ENCODE assay signal across 2 cellular contexts in the genomic region with DNA sequence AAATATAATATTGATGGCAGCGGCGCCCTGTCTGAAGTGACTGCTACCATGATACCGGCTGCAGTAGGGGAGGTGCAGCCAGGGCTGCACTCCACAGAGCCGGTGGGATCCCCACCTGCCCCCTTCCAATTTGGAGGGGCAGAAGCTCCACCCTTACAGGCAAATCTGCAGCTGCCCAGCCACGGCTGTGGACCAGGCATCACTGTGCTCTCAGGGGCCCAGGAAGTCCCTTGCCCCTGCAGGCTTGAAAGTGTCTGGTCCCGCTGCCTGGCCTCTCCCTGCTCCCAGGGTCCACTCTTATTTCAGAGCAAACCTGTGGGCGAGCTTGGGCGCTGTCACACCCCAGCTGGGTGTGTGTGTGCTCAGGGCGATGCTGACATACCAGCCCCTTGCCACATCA.
TF ChIP-seq lines count a peak whose summit lies in the region.

No MANE protein-coding gene starts in this region.

TF ChIP-seq in IMR-90, 13 proteins besides CTCF, POLR2A, EP300 and RAD21:
- TF ChIP-seq SMC3 (IDR thresholded peaks at IDR 0.05; ENCODE audit: low read depth, low read length) (no peak), RFX5 (IDR thresholded peaks at IDR 0.05; ENCODE audit: low read depth, low read length) (no peak), BHLHE40 (IDR thresholded peaks at IDR 0.05; ENCODE audit: low read depth, low read length) (no peak), RCOR1 (IDR thresholded peaks at IDR 0.05; ENCODE audit: insufficient replicate concordance, low read length) (no peak), CEBPB (IDR thresholded peaks at IDR 0.05; ENCODE audit: low read depth, low read length) (no peak), NFE2L2 (IDR thresholded peaks at IDR 0.05; ENCODE audit: low read depth, low read length) (no peak)
- TF ChIP-seq, protein P1, sequence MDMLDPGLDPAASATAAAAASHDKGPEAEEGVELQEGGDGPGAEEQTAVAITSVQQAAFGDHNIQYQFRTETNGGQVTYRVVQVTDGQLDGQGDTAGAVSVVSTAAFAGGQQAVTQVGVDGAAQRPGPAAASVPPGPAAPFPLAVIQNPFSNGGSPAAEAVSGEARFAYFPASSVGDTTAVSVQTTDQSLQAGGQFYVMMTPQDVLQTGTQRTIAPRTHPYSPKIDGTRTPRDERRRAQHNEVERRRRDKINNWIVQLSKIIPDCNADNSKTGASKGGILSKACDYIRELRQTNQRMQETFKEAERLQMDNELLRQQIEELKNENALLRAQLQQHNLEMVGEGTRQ (IDR thresholded peaks at IDR 0.05; ENCODE audit: low read depth, low read length), result no peak

TF ChIP-seq in K562, 482 proteins besides CTCF, POLR2A, EP300 and RAD21:
- TF ChIP-seq, protein P2, sequence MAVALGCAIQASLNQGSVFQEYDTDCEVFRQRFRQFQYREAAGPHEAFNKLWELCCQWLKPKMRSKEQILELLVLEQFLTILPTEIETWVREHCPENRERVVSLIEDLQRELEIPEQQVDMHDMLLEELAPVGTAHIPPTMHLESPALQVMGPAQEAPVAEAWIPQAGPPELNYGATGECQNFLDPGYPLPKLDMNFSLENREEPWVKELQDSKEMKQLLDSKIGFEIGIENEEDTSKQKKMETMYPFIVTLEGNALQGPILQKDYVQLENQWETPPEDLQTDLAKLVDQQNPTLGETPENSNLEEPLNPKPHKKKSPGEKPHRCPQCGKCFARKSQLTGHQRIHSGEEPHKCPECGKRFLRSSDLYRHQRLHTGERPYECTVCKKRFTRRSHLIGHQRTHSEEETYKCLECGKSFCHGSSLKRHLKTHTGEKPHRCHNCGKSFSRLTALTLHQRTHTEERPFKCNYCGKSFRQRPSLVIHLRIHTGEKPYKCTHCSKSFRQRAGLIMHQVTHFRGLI (CRISPR knock-in tag; IDR thresholded peaks at IDR 0.05), result no peak
- TF ChIP-seq SMARCC2 (IDR thresholded peaks at IDR 0.05; ENCODE audit: low read depth) (no peak), ZNF165 (CRISPR knock-in tag; IDR thresholded peaks at IDR 0.05; ENCODE audit: borderline replicate concordance) (no peak), NFATC3 (IDR thresholded peaks at IDR 0.05) (no peak), XRCC5 (IDR thresholded peaks at IDR 0.05; ENCODE audit: low read depth, low read length) (no peak)
- TF ChIP-seq, protein P3, sequence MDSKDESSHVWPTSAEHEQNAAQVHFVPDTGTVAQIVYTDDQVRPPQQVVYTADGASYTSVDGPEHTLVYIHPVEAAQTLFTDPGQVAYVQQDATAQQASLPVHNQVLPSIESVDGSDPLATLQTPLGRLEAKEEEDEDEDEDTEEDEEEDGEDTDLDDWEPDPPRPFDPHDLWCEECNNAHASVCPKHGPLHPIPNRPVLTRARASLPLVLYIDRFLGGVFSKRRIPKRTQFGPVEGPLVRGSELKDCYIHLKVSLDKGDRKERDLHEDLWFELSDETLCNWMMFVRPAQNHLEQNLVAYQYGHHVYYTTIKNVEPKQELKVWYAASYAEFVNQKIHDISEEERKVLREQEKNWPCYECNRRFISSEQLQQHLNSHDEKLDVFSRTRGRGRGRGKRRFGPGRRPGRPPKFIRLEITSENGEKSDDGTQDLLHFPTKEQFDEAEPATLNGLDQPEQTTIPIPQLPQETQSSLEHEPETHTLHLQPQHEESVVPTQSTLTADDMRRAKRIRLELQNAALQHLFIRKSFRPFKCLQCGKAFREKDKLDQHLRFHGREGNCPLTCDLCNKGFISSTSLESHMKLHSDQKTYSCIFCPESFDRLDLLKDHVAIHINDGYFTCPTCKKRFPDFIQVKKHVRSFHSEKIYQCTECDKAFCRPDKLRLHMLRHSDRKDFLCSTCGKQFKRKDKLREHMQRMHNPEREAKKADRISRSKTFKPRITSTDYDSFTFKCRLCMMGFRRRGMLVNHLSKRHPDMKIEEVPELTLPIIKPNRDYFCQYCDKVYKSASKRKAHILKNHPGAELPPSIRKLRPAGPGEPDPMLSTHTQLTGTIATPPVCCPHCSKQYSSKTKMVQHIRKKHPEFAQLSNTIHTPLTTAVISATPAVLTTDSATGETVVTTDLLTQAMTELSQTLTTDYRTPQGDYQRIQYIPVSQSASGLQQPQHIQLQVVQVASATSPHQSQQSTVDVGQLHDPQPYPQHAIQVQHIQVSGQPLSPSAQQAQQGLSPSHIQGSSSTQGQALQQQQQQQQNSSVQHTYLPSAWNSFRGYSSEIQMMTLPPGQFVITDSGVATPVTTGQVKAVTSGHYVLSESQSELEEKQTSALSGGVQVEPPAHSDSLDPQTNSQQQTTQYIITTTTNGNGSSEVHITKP (IDR thresholded peaks at IDR 0.05; ENCODE audit: partially characterized antibody), result peak; percentile 72
